14 cellular contexts compared by ENCODE assay signal in genomic region chr2:84999467-85000064, GRCh38. TPM values are rescaled to one million over a fixed set of nuclear protein-coding genes. Genes with fewer than 3 reads are reported as not detected.
A peak's percentile ranks its signal among the peaks of the same experiment; 100 is the strongest.
DNase-seq lines count a peak whose midpoint lies in the region; ATAC-seq and TF ChIP-seq lines count a peak whose summit lies in the region.
"Had no signal": no experiment of that assay in that cellular context is flagged by ENCODE, and none has a peak within 500 bp of the region (broad histone marks: within the 10 kb centered on the region; RNA-seq: fewer than 3 reads in every experiment).

No MANE protein-coding gene starts in this region.

- H3K27me3 Mint-ChIP-seq in chondrocyte (ENCODE audit: low read depth) = no peaks in the 10 kb centered on the region

- in situ Hi-C loops in HAP-1 (cut with MboI; ENCODE audit: low sequenced_read_pairs) = no loop called here

- no peaks in the 10 kb centered on the region for H3K4me1 ChIP-seq in HAP-1

- H3K4me3 ChIP-seq in GM08714 (ENCODE audit: low read length) = peak overlapping the region; percentile 56; the same call in 1 of the 2 replicates
- H3K4me3 ChIP-seq in HAP-1 = no peak overlapping the region
- H3K4me3 ChIP-seq: tibial artery had no signal

- no peaks in the 10 kb centered on the region for H3K36me3 Mint-ChIP-seq in chondrocyte (ENCODE audit: low read depth)

- DNase-seq in chondrocyte (ENCODE audit: low spot score) (no peak), HAP-1 (ENCODE audit: low spot score in 2 of 2) (no peak)
- no peak for DNase-seq in NK-92 treated with Interleukin-12 subunit alpha and Interleukin-12 subunit beta, amount 100 ng/mL, for 24 hours (lab: John Stamatoyannopoulos, UW)
- DNase-seq in stimulated activated CD4-positive, alpha-beta T cell treated with anti-CD3 and anti-CD28 coated beads, Interleukin-1b, Interleukin-23, amount 100 ng/mL, for 48 hours = no peak
- DNase-seq: cortex of kidney, MV-4-11, NCI-H524, SIG-M5, tibial artery, WERI-Rb-1 had no signal

- peak overlapping the region; percentile 49 for H3K27ac Mint-ChIP-seq in chondrocyte (ENCODE audit: unreplicated experiment)

- peaks cover 42% of the 10 kb centered on the region for H3K4me1 Mint-ChIP-seq in chondrocyte (ENCODE audit: low read depth)

- ATAC-seq in GM18867 (IDR thresholded peaks at IDR 0.05; ENCODE audit: unreplicated experiment) (peak; percentile 51), HG03175 (IDR thresholded peaks at IDR 0.05; ENCODE audit: unreplicated experiment) (peak; percentile 58), HG03469 (IDR thresholded peaks at IDR 0.05; ENCODE audit: unreplicated experiment) (no peak)

- H3K36me3 ChIP-seq in HAP-1 (replicated peaks) = no peaks in the 10 kb centered on the region
- H3K36me3 ChIP-seq: WERI-Rb-1 had no signal

- H3K27me3 ChIP-seq in HAP-1 (ENCODE audit: low read depth) = no peaks in the 10 kb centered on the region
- H3K27me3 ChIP-seq: tibial artery had no signal

- H3K9me3 ChIP-seq in HAP-1 = no peaks in the 10 kb centered on the region
- H3K9me3 ChIP-seq: tibial artery had no signal

- H3K9me3 Mint-ChIP-seq in chondrocyte (ENCODE audit: low read depth) = no peaks in the 10 kb centered on the region

- no peak for TF ChIP-seq CTCF in chondrocyte (IDR thresholded peaks at IDR 0.05)

- no peak overlapping the region for H3K4me3 Mint-ChIP-seq in chondrocyte (ENCODE audit: unreplicated experiment)

RNA-seq across cellular contexts. Expression of gene KCMF1, which starts 28.6 kb away (rescaled TPM):
- 76.0 to 101 TPM (median 95.8 TPM) in 3 replicates for total RNA-seq in chondrocyte
